ENCODE assay signal across 1 cellular context in genomic region chr4:112284166-112284565, GRCh38.
TF ChIP-seq lines count a peak whose summit lies in the region.

No MANE protein-coding gene starts in this region.

TF ChIP-seq in liver, 16 proteins besides CTCF, POLR2A, EP300 and RAD21 (continued from another document):
- TF ChIP-seq YY1 (IDR thresholded peaks at IDR 0.05) (no peak), FOXA2 (IDR thresholded peaks at IDR 0.05) (no peak), HNF4A (conservative IDR thresholded peaks at IDR 0.05) (no peak), SP1 (IDR thresholded peaks at IDR 0.05) (no peak), EGR1 (IDR thresholded peaks at IDR 0.05; ENCODE audit: low read depth in 2 of 2) (no peak)
- TF ChIP-seq, protein P1, sequence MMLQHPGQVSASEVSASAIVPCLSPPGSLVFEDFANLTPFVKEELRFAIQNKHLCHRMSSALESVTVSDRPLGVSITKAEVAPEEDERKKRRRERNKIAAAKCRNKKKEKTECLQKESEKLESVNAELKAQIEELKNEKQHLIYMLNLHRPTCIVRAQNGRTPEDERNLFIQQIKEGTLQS (IDR thresholded peaks at IDR 0.05): no peak
- TF ChIP-seq, protein P2, sequence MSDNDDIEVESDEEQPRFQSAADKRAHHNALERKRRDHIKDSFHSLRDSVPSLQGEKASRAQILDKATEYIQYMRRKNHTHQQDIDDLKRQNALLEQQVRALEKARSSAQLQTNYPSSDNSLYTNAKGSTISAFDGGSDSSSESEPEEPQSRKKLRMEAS (IDR thresholded peaks at IDR 0.05): no peak
TF ChIP-seq in liver: peak in this region for 0.
